ENCODE assay signal across 1 cellular context in the genomic region with DNA sequence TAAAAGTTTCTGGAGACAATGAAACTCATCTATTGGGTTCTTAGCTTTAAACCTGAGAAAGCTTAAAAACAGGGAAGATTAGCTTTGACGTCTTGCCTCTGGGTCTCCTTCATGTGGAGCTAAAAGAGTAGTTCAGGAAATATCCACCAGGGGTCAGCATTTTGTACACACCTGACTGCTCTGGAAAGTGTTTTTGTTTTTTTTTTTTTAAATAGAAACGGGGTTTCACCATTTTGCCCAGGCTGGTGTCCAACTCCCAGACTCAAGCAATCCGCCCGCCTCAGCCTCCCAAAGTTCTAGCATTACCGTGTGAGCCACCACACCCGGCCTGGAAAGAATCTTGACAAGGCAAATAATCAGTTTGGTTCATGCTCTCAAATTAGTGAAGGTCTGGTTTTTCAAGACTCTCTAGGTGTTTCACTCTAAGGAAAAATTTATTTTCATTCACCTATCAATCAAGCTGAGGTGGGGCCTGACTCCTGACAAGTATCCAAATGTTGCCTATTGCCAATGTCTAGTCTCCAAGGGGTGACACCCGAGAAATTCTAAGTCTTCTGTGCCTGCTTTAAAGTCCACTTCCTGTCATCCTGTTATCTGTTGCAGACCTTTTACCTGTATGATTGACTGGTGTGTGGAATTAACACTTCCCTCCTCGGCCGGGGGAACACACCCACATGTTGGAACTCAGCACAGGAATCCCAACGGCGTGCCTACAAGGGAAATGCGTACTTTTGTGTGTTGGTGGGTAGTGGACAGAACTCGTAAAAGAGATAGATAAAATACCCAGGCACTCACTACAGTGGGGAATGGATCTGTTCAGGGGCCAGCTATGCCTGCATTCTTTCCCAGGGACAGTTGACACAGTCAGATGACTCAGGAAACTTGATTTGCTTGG.
TF ChIP-seq lines count a peak whose summit lies in the region.

No MANE protein-coding gene starts in this region.

TF ChIP-seq in HepG2, 621 proteins besides CTCF, POLR2A, EP300 and RAD21 (continued from another document and continues in another):
- TF ChIP-seq, protein P1, sequence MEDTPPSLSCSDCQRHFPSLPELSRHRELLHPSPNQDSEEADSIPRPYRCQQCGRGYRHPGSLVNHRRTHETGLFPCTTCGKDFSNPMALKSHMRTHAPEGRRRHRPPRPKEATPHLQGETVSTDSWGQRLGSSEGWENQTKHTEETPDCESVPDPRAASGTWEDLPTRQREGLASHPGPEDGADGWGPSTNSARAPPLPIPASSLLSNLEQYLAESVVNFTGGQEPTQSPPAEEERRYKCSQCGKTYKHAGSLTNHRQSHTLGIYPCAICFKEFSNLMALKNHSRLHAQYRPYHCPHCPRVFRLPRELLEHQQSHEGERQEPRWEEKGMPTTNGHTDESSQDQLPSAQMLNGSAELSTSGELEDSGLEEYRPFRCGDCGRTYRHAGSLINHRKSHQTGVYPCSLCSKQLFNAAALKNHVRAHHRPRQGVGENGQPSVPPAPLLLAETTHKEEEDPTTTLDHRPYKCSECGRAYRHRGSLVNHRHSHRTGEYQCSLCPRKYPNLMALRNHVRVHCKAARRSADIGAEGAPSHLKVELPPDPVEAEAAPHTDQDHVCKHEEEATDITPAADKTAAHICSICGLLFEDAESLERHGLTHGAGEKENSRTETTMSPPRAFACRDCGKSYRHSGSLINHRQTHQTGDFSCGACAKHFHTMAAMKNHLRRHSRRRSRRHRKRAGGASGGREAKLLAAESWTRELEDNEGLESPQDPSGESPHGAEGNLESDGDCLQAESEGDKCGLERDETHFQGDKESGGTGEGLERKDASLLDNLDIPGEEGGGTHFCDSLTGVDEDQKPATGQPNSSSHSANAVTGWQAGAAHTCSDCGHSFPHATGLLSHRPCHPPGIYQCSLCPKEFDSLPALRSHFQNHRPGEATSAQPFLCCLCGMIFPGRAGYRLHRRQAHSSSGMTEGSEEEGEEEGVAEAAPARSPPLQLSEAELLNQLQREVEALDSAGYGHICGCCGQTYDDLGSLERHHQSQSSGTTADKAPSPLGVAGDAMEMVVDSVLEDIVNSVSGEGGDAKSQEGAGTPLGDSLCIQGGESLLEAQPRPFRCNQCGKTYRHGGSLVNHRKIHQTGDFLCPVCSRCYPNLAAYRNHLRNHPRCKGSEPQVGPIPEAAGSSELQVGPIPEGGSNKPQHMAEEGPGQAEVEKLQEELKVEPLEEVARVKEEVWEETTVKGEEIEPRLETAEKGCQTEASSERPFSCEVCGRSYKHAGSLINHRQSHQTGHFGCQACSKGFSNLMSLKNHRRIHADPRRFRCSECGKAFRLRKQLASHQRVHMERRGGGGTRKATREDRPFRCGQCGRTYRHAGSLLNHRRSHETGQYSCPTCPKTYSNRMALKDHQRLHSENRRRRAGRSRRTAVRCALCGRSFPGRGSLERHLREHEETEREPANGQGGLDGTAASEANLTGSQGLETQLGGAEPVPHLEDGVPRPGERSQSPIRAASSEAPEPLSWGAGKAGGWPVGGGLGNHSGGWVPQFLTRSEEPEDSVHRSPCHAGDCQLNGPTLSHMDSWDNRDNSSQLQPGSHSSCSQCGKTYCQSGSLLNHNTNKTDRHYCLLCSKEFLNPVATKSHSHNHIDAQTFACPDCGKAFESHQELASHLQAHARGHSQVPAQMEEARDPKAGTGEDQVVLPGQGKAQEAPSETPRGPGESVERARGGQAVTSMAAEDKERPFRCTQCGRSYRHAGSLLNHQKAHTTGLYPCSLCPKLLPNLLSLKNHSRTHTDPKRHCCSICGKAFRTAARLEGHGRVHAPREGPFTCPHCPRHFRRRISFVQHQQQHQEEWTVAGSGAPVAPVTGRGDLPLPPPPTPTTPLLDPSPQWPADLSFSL (CRISPR knock-in tag; IDR thresholded peaks at IDR 0.05): peak; percentile 14; the same call in 1 of the 2 replicates
- TF ChIP-seq, protein P2, sequence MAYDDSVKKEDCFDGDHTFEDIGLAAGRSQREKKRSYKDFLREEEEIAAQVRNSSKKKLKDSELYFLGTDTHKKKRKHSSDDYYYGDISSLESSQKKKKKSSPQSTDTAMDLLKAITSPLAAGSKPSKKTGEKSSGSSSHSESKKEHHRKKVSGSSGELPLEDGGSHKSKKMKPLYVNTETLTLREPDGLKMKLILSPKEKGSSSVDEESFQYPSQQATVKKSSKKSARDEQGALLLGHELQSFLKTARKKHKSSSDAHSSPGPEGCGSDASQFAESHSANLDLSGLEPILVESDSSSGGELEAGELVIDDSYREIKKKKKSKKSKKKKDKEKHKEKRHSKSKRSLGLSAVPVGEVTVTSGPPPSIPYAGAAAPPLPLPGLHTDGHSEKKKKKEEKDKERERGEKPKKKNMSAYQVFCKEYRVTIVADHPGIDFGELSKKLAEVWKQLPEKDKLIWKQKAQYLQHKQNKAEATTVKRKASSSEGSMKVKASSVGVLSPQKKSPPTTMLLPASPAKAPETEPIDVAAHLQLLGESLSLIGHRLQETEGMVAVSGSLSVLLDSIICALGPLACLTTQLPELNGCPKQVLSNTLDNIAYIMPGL (CRISPR knock-in tag; IDR thresholded peaks at IDR 0.05; ENCODE audit: borderline replicate concordance in 1 of 2, low read depth in 1 of 2): peak in 1 of 2 experiments; percentile 68; a peak in 2 of 4 replicates
- TF ChIP-seq, protein P3, sequence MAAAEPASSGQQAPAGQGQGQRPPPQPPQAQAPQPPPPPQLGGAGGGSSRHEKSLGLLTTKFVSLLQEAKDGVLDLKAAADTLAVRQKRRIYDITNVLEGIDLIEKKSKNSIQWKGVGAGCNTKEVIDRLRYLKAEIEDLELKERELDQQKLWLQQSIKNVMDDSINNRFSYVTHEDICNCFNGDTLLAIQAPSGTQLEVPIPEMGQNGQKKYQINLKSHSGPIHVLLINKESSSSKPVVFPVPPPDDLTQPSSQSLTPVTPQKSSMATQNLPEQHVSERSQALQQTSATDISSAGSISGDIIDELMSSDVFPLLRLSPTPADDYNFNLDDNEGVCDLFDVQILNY (CRISPR knock-in tag; conservative IDR thresholded peaks at IDR 0.05): no peak
- peak; percentile 46; the same call in 1 of the 2 replicates for TF ChIP-seq KAT7 (CRISPR knock-in tag; IDR thresholded peaks at IDR 0.05; ENCODE audit: borderline replicate concordance)
- TF ChIP-seq GTF2F1 (IDR thresholded peaks at IDR 0.05; ENCODE audit: low read length): no peak
- no peak for TF ChIP-seq ZNF274 (CRISPR knock-in tag; IDR thresholded peaks at IDR 0.05)
- TF ChIP-seq ZBTB42 (CRISPR knock-in tag; IDR thresholded peaks at IDR 0.05): no peak
- no peak for TF ChIP-seq ZNF12 (CRISPR knock-in tag; IDR thresholded peaks at IDR 0.05)
- no peak for TF ChIP-seq MEF2D (CRISPR knock-in tag; IDR thresholded peaks at IDR 0.05)
- TF ChIP-seq ZNF891 (CRISPR knock-in tag; IDR thresholded peaks at IDR 0.05): no peak
- TF ChIP-seq MEIS1 (CRISPR knock-in tag; IDR thresholded peaks at IDR 0.05; ENCODE audit: borderline replicate concordance): no peak
- TF ChIP-seq JARID2 (CRISPR knock-in tag; IDR thresholded peaks at IDR 0.05; ENCODE audit: insufficient replicate concordance): no peak
- TF ChIP-seq ZMAT3 (CRISPR knock-in tag; conservative IDR thresholded peaks at IDR 0.05): no peak
- no peak for TF ChIP-seq REXO4 (CRISPR knock-in tag; IDR thresholded peaks at IDR 0.05; ENCODE audit: borderline replicate concordance)
- TF ChIP-seq KMT2A (CRISPR knock-in tag; IDR thresholded peaks at IDR 0.05): no peak
- TF ChIP-seq, protein P4, sequence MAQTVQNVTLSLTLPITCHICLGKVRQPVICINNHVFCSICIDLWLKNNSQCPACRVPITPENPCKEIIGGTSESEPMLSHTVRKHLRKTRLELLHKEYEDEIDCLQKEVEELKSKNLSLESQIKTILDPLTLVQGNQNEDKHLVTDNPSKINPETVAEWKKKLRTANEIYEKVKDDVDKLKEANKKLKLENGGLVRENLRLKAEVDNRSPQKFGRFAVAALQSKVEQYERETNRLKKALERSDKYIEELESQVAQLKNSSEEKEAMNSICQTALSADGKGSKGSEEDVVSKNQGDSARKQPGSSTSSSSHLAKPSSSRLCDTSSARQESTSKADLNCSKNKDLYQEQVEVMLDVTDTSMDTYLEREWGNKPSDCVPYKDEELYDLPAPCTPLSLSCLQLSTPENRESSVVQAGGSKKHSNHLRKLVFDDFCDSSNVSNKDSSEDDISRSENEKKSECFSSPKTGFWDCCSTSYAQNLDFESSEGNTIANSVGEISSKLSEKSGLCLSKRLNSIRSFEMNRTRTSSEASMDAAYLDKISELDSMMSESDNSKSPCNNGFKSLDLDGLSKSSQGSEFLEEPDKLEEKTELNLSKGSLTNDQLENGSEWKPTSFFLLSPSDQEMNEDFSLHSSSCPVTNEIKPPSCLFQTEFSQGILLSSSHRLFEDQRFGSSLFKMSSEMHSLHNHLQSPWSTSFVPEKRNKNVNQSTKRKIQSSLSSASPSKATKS (CRISPR knock-in tag; IDR thresholded peaks at IDR 0.05): no peak
- TF ChIP-seq, protein P5, sequence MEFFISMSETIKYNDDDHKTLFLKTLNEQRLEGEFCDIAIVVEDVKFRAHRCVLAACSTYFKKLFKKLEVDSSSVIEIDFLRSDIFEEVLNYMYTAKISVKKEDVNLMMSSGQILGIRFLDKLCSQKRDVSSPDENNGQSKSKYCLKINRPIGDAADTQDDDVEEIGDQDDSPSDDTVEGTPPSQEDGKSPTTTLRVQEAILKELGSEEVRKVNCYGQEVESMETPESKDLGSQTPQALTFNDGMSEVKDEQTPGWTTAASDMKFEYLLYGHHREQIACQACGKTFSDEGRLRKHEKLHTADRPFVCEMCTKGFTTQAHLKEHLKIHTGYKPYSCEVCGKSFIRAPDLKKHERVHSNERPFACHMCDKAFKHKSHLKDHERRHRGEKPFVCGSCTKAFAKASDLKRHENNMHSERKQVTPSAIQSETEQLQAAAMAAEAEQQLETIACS (CRISPR knock-in tag; IDR thresholded peaks at IDR 0.05): no peak
- TF ChIP-seq, protein P6, sequence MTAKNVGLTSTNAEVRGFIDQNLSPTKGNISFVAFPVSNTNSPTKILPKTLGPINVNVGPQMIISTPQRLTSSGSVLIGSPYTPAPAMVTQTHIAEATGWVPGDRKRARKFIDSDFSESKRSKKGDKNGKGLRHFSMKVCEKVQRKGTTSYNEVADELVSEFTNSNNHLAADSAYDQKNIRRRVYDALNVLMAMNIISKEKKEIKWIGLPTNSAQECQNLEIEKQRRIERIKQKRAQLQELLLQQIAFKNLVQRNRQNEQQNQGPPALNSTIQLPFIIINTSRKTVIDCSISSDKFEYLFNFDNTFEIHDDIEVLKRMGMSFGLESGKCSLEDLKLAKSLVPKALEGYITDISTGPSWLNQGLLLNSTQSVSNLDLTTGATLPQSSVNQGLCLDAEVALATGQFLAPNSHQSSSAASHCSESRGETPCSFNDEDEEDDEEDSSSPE (CRISPR knock-in tag; IDR thresholded peaks at IDR 0.05): no peak
- no peak for TF ChIP-seq NBN (conservative IDR thresholded peaks at IDR 0.05)
- TF ChIP-seq RFXAP (CRISPR knock-in tag; IDR thresholded peaks at IDR 0.05; ENCODE audit: borderline replicate concordance): no peak
- no peak for TF ChIP-seq ZNF792 (CRISPR knock-in tag; IDR thresholded peaks at IDR 0.05)
- no peak for TF ChIP-seq TRIM24 (CRISPR knock-in tag; IDR thresholded peaks at IDR 0.05)
- TF ChIP-seq MAFK (conservative IDR thresholded peaks at IDR 0.05 in 1 of 2, IDR thresholded peaks at IDR 0.05 in 1 of 2; ENCODE audit: low read length in 2 of 2): peak; percentile 11 to 27; a peak in 2 of 4 replicates
- TF ChIP-seq ZSCAN12 (CRISPR knock-in tag; IDR thresholded peaks at IDR 0.05): no peak
- TF ChIP-seq KLF9 (CRISPR knock-in tag; IDR thresholded peaks at IDR 0.05; ENCODE audit: low read depth): no peak
- no peak for TF ChIP-seq ZNF260 (CRISPR knock-in tag; IDR thresholded peaks at IDR 0.05; ENCODE audit: borderline replicate concordance, low read depth)
- TF ChIP-seq NFKBIZ (CRISPR knock-in tag; IDR thresholded peaks at IDR 0.05): no peak
- TF ChIP-seq, protein P7, sequence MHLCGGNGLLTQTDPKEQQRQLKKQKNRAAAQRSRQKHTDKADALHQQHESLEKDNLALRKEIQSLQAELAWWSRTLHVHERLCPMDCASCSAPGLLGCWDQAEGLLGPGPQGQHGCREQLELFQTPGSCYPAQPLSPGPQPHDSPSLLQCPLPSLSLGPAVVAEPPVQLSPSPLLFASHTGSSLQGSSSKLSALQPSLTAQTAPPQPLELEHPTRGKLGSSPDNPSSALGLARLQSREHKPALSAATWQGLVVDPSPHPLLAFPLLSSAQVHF (CRISPR knock-in tag; IDR thresholded peaks at IDR 0.05): no peak
- TF ChIP-seq, protein P8, sequence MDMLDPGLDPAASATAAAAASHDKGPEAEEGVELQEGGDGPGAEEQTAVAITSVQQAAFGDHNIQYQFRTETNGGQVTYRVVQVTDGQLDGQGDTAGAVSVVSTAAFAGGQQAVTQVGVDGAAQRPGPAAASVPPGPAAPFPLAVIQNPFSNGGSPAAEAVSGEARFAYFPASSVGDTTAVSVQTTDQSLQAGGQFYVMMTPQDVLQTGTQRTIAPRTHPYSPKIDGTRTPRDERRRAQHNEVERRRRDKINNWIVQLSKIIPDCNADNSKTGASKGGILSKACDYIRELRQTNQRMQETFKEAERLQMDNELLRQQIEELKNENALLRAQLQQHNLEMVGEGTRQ (IDR thresholded peaks at IDR 0.05; ENCODE audit: low read depth, low read length): no peak
- TF ChIP-seq, protein P8 (CRISPR knock-in tag; IDR thresholded peaks at IDR 0.05; ENCODE audit: borderline replicate concordance): no peak
- TF ChIP-seq, protein P9, sequence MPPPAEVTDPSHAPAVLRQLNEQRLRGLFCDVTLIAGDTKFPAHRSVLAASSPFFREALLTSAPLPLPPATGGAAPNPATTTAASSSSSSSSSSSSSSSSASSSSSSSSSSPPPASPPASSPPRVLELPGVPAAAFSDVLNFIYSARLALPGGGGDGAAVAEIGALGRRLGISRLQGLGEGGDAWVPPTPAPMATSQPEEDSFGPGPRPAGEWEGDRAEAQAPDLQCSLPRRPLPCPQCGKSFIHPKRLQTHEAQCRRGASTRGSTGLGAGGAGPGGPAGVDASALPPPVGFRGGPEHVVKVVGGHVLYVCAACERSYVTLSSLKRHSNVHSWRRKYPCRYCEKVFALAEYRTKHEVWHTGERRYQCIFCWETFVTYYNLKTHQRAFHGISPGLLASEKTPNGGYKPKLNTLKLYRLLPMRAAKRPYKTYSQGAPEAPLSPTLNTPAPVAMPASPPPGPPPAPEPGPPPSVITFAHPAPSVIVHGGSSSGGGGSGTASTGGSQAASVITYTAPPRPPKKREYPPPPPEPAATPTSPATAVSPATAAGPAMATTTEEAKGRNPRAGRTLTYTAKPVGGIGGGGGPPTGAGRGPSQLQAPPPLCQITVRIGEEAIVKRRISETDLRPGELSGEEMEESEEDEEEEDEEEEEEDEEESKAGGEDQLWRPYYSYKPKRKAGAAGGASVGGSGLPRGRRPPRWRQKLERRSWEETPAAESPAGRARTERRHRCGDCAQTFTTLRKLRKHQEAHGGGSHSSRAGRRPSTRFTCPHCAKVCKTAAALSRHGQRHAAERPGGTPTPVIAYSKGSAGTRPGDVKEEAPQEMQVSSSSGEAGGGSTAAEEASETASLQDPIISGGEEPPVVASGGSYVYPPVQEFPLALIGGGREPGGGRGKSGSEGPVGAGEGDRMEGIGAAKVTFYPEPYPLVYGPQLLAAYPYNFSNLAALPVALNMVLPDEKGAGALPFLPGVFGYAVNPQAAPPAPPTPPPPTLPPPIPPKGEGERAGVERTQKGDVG (CRISPR knock-in tag; IDR thresholded peaks at IDR 0.05; ENCODE audit: borderline replicate concordance): no peak
- no peak for TF ChIP-seq ZEB1 (IDR thresholded peaks at IDR 0.05; ENCODE audit: insufficient replicate concordance, low read depth)
